ENCODE assay signal across 1 cellular context in the genomic region with DNA sequence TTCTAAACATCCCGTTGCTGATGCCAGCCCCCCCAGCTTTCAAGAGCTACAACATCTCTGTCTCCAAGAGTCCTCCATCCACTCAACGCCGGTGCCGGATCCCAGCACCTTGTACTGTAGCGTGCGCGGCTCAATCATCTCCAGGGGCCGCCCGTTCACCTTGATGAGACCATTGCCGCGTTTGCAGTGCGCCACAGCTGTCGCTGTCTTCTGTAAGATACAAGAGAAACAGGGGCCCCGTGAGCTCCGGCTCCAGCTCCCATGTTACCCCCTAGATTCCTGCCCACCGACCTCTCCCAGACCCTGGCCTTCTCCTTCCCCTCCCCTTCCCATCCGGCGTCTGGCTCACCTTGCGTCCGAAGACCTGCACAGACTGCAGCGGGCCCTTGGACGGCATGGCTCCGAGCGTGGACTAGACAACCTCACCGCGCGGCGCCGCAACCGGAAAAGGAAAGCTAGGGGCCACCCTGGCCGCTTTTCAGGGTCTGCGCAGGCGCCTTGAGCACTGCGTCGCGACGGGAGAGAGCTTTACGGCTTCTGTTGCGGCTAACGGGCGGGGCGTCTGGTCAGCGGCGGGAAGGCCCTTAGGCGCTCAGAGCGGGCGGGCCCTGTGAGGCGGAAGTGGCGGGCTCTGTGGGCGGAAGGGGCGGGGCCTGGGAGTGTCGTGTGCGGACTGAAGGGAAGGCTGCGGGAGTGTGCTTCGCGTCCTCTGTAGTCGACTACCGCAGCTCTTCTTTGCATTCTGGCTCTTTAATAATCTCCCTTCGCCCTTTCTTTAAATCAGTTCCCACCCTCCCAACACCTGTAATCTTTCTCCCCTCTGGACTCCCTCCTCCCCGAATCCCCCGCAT.
TF ChIP-seq lines count a peak whose summit lies in the region.

A gene (minus strand): TSS at position 451 of the 851 bp plus-strand sequence. CDS start 54 bp downstream, at position 397.

TF ChIP-seq in HEK293, 187 proteins besides CTCF, POLR2A, EP300 and RAD21 (continued from another document and continues in another):
- TF ChIP-seq, protein P1, sequence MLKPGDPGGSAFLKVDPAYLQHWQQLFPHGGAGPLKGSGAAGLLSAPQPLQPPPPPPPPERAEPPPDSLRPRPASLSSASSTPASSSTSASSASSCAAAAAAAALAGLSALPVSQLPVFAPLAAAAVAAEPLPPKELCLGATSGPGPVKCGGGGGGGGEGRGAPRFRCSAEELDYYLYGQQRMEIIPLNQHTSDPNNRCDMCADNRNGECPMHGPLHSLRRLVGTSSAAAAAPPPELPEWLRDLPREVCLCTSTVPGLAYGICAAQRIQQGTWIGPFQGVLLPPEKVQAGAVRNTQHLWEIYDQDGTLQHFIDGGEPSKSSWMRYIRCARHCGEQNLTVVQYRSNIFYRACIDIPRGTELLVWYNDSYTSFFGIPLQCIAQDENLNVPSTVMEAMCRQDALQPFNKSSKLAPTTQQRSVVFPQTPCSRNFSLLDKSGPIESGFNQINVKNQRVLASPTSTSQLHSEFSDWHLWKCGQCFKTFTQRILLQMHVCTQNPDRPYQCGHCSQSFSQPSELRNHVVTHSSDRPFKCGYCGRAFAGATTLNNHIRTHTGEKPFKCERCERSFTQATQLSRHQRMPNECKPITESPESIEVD (tag by site-specific recombination; IDR thresholded peaks at IDR 0.05), result no peak
- TF ChIP-seq, protein P2, sequence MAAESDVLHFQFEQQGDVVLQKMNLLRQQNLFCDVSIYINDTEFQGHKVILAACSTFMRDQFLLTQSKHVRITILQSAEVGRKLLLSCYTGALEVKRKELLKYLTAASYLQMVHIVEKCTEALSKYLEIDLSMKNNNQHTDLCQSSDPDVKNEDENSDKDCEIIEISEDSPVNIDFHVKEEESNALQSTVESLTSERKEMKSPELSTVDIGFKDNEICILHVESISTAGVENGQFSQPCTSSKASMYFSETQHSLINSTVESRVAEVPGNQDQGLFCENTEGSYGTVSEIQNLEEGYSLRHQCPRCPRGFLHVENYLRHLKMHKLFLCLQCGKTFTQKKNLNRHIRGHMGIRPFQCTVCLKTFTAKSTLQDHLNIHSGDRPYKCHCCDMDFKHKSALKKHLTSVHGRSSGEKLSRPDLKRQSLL (tag by site-specific recombination; IDR thresholded peaks at IDR 0.05), result peak; percentile 87
- TF ChIP-seq, protein P3, sequence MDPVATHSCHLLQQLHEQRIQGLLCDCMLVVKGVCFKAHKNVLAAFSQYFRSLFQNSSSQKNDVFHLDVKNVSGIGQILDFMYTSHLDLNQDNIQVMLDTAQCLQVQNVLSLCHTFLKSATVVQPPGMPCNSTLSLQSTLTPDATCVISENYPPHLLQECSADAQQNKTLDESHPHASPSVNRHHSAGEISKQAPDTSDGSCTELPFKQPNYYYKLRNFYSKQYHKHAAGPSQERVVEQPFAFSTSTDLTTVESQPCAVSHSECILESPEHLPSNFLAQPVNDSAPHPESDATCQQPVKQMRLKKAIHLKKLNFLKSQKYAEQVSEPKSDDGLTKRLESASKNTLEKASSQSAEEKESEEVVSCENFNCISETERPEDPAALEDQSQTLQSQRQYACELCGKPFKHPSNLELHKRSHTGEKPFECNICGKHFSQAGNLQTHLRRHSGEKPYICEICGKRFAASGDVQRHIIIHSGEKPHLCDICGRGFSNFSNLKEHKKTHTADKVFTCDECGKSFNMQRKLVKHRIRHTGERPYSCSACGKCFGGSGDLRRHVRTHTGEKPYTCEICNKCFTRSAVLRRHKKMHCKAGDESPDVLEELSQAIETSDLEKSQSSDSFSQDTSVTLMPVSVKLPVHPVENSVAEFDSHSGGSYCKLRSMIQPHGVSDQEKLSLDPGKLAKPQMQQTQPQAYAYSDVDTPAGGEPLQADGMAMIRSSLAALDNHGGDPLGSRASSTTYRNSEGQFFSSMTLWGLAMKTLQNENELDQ (tag by site-specific recombination; IDR thresholded peaks at IDR 0.05; ENCODE audit: low read depth), result no peak
- peak; percentile 92 for TF ChIP-seq ZBTB7A (tag by site-specific recombination; IDR thresholded peaks at IDR 0.05; ENCODE audit: low read depth)
- TF ChIP-seq, protein P4, sequence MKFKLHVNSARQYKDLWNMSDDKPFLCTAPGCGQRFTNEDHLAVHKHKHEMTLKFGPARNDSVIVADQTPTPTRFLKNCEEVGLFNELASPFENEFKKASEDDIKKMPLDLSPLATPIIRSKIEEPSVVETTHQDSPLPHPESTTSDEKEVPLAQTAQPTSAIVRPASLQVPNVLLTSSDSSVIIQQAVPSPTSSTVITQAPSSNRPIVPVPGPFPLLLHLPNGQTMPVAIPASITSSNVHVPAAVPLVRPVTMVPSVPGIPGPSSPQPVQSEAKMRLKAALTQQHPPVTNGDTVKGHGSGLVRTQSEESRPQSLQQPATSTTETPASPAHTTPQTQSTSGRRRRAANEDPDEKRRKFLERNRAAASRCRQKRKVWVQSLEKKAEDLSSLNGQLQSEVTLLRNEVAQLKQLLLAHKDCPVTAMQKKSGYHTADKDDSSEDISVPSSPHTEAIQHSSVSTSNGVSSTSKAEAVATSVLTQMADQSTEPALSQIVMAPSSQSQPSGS (tag by site-specific recombination; IDR thresholded peaks at IDR 0.05; ENCODE audit: low read depth), result no peak
- TF ChIP-seq KLF8 (tag by site-specific recombination; IDR thresholded peaks at IDR 0.05), result peak; percentile 100
- TF ChIP-seq, protein P5, sequence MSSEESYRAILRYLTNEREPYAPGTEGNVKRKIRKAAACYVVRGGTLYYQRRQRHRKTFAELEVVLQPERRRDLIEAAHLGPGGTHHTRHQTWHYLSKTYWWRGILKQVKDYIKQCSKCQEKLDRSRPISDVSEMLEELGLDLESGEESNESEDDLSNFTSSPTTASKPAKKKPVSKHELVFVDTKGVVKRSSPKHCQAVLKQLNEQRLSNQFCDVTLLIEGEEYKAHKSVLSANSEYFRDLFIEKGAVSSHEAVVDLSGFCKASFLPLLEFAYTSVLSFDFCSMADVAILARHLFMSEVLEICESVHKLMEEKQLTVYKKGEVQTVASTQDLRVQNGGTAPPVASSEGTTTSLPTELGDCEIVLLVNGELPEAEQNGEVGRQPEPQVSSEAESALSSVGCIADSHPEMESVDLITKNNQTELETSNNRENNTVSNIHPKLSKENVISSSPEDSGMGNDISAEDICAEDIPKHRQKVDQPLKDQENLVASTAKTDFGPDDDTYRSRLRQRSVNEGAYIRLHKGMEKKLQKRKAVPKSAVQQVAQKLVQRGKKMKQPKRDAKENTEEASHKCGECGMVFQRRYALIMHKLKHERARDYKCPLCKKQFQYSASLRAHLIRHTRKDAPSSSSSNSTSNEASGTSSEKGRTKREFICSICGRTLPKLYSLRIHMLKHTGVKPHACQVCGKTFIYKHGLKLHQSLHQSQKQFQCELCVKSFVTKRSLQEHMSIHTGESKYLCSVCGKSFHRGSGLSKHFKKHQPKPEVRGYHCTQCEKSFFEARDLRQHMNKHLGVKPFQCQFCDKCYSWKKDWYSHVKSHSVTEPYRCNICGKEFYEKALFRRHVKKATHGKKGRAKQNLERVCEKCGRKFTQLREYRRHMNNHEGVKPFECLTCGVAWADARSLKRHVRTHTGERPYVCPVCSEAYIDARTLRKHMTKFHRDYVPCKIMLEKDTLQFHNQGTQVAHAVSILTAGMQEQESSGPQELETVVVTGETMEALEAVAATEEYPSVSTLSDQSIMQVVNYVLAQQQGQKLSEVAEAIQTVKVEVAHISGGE (tag by site-specific recombination; conservative IDR thresholded peaks at IDR 0.05; ENCODE audit: low read depth), result peak; percentile 92
- no peak for TF ChIP-seq ZNF654 (tag by site-specific recombination; IDR thresholded peaks at IDR 0.05; ENCODE audit: low read depth)
- TF ChIP-seq ZNF660 (tag by site-specific recombination; IDR thresholded peaks at IDR 0.05), result peak; percentile 80
- TF ChIP-seq, protein P6, sequence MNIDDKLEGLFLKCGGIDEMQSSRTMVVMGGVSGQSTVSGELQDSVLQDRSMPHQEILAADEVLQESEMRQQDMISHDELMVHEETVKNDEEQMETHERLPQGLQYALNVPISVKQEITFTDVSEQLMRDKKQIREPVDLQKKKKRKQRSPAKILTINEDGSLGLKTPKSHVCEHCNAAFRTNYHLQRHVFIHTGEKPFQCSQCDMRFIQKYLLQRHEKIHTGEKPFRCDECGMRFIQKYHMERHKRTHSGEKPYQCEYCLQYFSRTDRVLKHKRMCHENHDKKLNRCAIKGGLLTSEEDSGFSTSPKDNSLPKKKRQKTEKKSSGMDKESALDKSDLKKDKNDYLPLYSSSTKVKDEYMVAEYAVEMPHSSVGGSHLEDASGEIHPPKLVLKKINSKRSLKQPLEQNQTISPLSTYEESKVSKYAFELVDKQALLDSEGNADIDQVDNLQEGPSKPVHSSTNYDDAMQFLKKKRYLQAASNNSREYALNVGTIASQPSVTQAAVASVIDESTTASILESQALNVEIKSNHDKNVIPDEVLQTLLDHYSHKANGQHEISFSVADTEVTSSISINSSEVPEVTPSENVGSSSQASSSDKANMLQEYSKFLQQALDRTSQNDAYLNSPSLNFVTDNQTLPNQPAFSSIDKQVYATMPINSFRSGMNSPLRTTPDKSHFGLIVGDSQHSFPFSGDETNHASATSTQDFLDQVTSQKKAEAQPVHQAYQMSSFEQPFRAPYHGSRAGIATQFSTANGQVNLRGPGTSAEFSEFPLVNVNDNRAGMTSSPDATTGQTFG (tag by site-specific recombination; IDR thresholded peaks at IDR 0.05; ENCODE audit: borderline replicate concordance), result peak; percentile 54; the same call in 1 of the 2 replicates
- TF ChIP-seq ZNF561 (tag by site-specific recombination; IDR thresholded peaks at IDR 0.05; ENCODE audit: borderline replicate concordance), result peak; percentile 42; the same call in 1 of the 2 replicates
- no peak for TF ChIP-seq ZNF670 (tag by site-specific recombination; IDR thresholded peaks at IDR 0.05; ENCODE audit: low read depth)
- no peak for TF ChIP-seq ZNF354C (tag by site-specific recombination; IDR thresholded peaks at IDR 0.05; ENCODE audit: borderline replicate concordance, low read depth)
- peak; percentile 90 for TF ChIP-seq SCRT2 (tag by site-specific recombination; IDR thresholded peaks at IDR 0.05)
- TF ChIP-seq ZFHX2 (tag by site-specific recombination; conservative IDR thresholded peaks at IDR 0.05), result peak; percentile 92
- peak; percentile 99 for TF ChIP-seq ZFP37 (tag by site-specific recombination; IDR thresholded peaks at IDR 0.05)
- TF ChIP-seq ZNF112 (tag by site-specific recombination; IDR thresholded peaks at IDR 0.05), result no peak
- TF ChIP-seq ZNF76 (tag by site-specific recombination; IDR thresholded peaks at IDR 0.05; ENCODE audit: borderline replicate concordance, low read depth), result peak; percentile 77
- TF ChIP-seq BCL11A (tag by site-specific recombination; IDR thresholded peaks at IDR 0.05; ENCODE audit: low read depth), result peak; percentile 79
- TF ChIP-seq, protein P7, sequence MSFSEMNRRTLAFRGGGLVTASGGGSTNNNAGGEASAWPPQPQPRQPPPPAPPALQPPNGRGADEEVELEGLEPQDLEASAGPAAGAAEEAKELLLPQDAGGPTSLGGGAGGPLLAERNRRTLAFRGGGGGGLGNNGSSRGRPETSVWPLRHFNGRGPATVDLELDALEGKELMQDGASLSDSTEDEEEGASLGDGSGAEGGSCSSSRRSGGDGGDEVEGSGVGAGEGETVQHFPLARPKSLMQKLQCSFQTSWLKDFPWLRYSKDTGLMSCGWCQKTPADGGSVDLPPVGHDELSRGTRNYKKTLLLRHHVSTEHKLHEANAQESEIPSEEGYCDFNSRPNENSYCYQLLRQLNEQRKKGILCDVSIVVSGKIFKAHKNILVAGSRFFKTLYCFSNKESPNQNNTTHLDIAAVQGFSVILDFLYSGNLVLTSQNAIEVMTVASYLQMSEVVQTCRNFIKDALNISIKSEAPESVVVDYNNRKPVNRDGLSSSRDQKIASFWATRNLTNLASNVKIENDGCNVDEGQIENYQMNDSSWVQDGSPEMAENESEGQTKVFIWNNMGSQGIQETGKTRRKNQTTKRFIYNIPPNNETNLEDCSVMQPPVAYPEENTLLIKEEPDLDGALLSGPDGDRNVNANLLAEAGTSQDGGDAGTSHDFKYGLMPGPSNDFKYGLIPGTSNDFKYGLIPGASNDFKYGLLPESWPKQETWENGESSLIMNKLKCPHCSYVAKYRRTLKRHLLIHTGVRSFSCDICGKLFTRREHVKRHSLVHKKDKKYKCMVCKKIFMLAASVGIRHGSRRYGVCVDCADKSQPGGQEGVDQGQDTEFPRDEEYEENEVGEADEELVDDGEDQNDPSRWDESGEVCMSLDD (tag by site-specific recombination; IDR thresholded peaks at IDR 0.05), result 0 out of 2 replicates have a peak, but pooled peaks have one; percentile 57
- peak; percentile 62 for TF ChIP-seq ZNF394 (tag by site-specific recombination; IDR thresholded peaks at IDR 0.05; ENCODE audit: borderline replicate concordance)
- TF ChIP-seq, protein P8, sequence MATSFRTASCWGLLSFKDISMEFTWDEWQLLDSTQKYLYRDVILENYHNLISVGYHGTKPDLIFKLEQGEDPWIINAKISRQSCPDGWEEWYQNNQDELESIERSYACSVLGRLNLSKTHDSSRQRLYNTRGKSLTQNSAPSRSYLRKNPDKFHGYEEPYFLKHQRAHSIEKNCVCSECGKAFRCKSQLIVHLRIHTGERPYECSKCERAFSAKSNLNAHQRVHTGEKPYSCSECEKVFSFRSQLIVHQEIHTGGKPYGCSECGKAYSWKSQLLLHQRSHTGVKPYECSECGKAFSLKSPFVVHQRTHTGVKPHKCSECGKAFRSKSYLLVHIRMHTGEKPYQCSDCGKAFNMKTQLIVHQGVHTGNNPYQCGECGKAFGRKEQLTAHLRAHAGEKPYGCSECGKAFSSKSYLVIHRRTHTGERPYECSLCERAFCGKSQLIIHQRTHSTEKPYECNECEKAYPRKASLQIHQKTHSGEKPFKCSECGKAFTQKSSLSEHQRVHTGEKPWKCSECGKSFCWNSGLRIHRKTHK (tag by site-specific recombination; IDR thresholded peaks at IDR 0.05), result no peak
- TF ChIP-seq, protein P9, sequence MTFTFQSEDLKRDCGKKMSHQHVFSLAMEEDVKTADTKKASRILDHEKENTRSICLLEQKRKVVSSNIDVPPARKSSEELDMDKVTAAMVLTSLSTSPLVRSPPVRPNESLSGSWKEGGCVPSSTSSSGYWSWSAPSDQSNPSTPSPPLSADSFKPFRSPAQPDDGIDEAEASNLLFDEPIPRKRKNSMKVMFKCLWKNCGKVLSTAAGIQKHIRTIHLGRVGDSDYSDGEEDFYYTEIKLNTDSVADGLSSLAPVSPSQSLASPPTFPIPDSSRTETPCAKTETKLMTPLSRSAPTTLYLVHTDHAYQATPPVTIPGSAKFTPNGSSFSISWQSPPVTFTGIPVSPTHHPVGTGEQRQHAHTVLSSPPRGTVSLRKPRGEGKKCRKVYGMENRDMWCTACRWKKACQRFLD (tag by site-specific recombination; IDR thresholded peaks at IDR 0.05), result peak; percentile 73; the same call in 1 of the 2 replicates
- no peak; the same call in 1 of the 2 replicates for TF ChIP-seq ZNF768 (tag by site-specific recombination; IDR thresholded peaks at IDR 0.05)
- peak; percentile 32; the same call in 1 of the 2 replicates for TF ChIP-seq ZNF157 (tag by site-specific recombination; IDR thresholded peaks at IDR 0.05)
- TF ChIP-seq, protein P10, sequence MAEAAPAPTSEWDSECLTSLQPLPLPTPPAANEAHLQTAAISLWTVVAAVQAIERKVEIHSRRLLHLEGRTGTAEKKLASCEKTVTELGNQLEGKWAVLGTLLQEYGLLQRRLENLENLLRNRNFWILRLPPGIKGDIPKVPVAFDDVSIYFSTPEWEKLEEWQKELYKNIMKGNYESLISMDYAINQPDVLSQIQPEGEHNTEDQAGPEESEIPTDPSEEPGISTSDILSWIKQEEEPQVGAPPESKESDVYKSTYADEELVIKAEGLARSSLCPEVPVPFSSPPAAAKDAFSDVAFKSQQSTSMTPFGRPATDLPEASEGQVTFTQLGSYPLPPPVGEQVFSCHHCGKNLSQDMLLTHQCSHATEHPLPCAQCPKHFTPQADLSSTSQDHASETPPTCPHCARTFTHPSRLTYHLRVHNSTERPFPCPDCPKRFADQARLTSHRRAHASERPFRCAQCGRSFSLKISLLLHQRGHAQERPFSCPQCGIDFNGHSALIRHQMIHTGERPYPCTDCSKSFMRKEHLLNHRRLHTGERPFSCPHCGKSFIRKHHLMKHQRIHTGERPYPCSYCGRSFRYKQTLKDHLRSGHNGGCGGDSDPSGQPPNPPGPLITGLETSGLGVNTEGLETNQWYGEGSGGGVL (tag by site-specific recombination; IDR thresholded peaks at IDR 0.05), result no peak
- no peak for TF ChIP-seq ZNF350 (tag by site-specific recombination; IDR thresholded peaks at IDR 0.05)
